16 cellular contexts compared by ENCODE assay signal in genomic region chr21:39057121-39057520, GRCh38.
DNase-seq lines count a peak whose midpoint lies in the region; ATAC-seq lines count a peak whose summit lies in the region.
"Had no signal": no experiment of that assay in that cellular context is flagged by ENCODE, and none has a peak within 500 bp of the region (broad histone marks: within the 10 kb centered on the region; RNA-seq: fewer than 3 reads in every experiment).

No MANE protein-coding gene starts in this region.

- DNase-seq in DMS79 treated with DMSO at 0.1 percent for 48 hours (lab: John Stamatoyannopoulos, UW): peak; percentile 86
- DNase-seq in NCI-H1105 treated with DMSO at 0.1 percent for 48 hours (lab: John Stamatoyannopoulos, UW): peak; percentile 80
- DNase-seq in NCI-H345 treated with DMSO at 0.1 percent for 48 hours (lab: John Stamatoyannopoulos, UW; ENCODE audit: unreplicated experiment): peak; percentile 78
- no peak for DNase-seq in hippocampal formation (lab: John Stamatoyannopoulos, UW)
- no peak for DNase-seq in iPS-NIHi7 (ENCODE audit: extremely low spot score)
- no peak for DNase-seq in NOMO-1 (lab: John Stamatoyannopoulos, UW; ENCODE audit: unreplicated experiment in 2 of 2)
- DNase-seq in kidney tubule cell (ENCODE audit: low spot score): no peak
- DNase-seq: activated CD4-positive, alpha-beta T cell treated with anti-CD3 and anti-CD28 coated beads, Interleukin-2, amount 50 U/mL, for 48 hours; activated gamma-delta T cell; brain microvascular endothelial cell; CD8-positive, alpha-beta T cell; stimulated activated CD4-positive, alpha-beta T cell treated with anti-CD3 and anti-CD28 coated beads, Interleukin-1b, Interleukin-23, amount 100 ng/mL, for 48 hours; stimulated activated naive B cell treated with anti-CD40 and anti-IgM and Interleukin-4, amounts not matched to agents 10 μg/mL and 1 μg/mL and 100 μg/mL, for 72 hours had no signal

- ATAC-seq in esophagus mucosa: peak; percentile 49
- ATAC-seq: CD8-positive, alpha-beta T cell; HepG2; SK-N-SH treated with all-trans-retinoic acid at 6 μM for 48 hours; stimulated activated naive B cell treated with anti-CD40 and anti-IgM and Interleukin-4, amounts not matched to agents 10 μg/mL and 1 μg/mL and 100 μg/mL, for 72 hours had no signal

Comparison
In these comparisons a context has a peak if more than half of its experiments do, and no peak if none do; other contexts are left out.
1. DNase-seq: peak in DMS79 treated with DMSO at 0.1 percent for 48 hours (single experiment), NCI-H1105 treated with DMSO at 0.1 percent for 48 hours (single experiment) and NCI-H345 treated with DMSO at 0.1 percent for 48 hours (single experiment); none in hippocampal formation (0 of 2), iPS-NIHi7 (single experiment), NOMO-1 (0 of 2) and kidney tubule cell (single experiment).